6 cellular contexts compared by ENCODE assay signal in the genomic region with DNA sequence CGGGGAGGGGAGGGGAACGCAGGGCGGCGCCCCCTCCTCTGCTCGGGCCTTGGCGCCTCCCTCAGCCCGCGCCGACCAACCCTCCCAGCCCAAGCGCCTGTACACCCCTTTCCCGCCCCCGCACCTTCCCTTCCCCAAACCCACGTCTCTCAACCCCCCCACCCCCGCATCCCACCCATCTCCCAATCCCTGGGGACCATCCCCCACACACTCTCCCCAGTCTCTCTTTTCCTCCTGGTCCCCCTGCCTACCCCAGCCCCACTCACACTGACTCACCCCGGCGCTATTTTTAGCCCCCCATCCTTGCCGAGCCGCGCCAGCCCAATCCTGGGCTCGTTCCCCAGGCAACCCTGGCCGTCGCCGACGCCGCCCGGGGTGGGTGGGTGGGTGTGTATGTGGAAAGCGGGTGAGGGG. TPM values are rescaled to one million over a fixed set of nuclear protein-coding genes. Genes with fewer than 3 reads are reported as not detected.
A peak's percentile ranks its signal among the peaks of the same experiment; 100 is the strongest.
DNase-seq lines count a peak whose midpoint lies in the region; ATAC-seq and TF ChIP-seq lines count a peak whose summit lies in the region.

No MANE protein-coding gene starts in this region.

- peaks cover 42% of the 10 kb centered on the region for H3K4me1 ChIP-seq in BE2C

- DNase-seq in BE2C = no peak
- peak; percentile 91 for DNase-seq in NCI-H2227 treated with DMSO at 0.1 percent for 48 hours (lab: John Stamatoyannopoulos, UW)
- no peak for DNase-seq in Right ventricle myocardium inferior (ENCODE audit: missing footprints)
- no peak for DNase-seq in stimulated activated naive CD8-positive, alpha-beta T cell treated with anti-CD3 and anti-CD28 coated beads, Interleukin-15, amount 100 ng/mL, for 72 hours
- no peak for DNase-seq in GM10266 (ENCODE audit: extremely low spot score)
- DNase-seq in activated T-cell treated with anti-CD3 and anti-CD28 coated beads, Interleukin-2, amount 50 U/mL, for 72 hours = no peak

- intact Hi-C loops in Right ventricle myocardium inferior (cut with DNase I) = loop anchor here (1.0 kb wide), 2 partner anchors 25 to 34 kb away; partner anchors contain the start of gene ERF

- peak; percentile 12 for ATAC-seq in Right ventricle myocardium inferior
- ATAC-seq in stimulated activated naive CD8-positive, alpha-beta T cell treated with anti-CD3 and anti-CD28 coated beads, Interleukin-15, amount 100 ng/mL, for 72 hours = no peak
- ATAC-seq in activated T-cell treated with anti-CD3 and anti-CD28 coated beads, Interleukin-2, amount 50 U/mL, for 72 hours (replicated peaks in 1 of 2) = no peak

- H3K4me3 Mint-ChIP-seq in stimulated activated naive CD8-positive, alpha-beta T cell treated with anti-CD3 and anti-CD28 coated beads, Interleukin-15, amount 100 ng/mL, for 72 hours = peak overlapping the region; percentile 74
- H3K4me3 Mint-ChIP-seq in activated T-cell treated with anti-CD3 and anti-CD28 coated beads, Interleukin-2, amount 50 U/mL, for 72 hours = peak overlapping the region in 1 of 2 donors; percentile 75

- peaks cover 0 to 10% of the 10 kb centered on the region in 2 donors for H3K36me3 Mint-ChIP-seq in activated T-cell treated with anti-CD3 and anti-CD28 coated beads, Interleukin-2, amount 50 U/mL, for 72 hours (ENCODE audit: insufficient read depth in 2 of 2)

- H3K36me3 ChIP-seq in BE2C = peaks cover 7% of the 10 kb centered on the region; the same call in 1 of the 2 replicates

- H3K9me3 ChIP-seq in BE2C = no peaks in the 10 kb centered on the region

- no peaks in the 10 kb centered on the region for H3K9me3 Mint-ChIP-seq in stimulated activated naive CD8-positive, alpha-beta T cell treated with anti-CD3 and anti-CD28 coated beads, Interleukin-15, amount 100 ng/mL, for 72 hours
- no peaks in the 10 kb centered on the region for H3K9me3 Mint-ChIP-seq in activated T-cell treated with anti-CD3 and anti-CD28 coated beads, Interleukin-2, amount 50 U/mL, for 72 hours

- peak overlapping the region; percentile 79 for H3K4me3 ChIP-seq in BE2C (ENCODE audit: low read depth, low read length)

- peaks cover 55% of the 10 kb centered on the region for H3K4me1 Mint-ChIP-seq in stimulated activated naive CD8-positive, alpha-beta T cell treated with anti-CD3 and anti-CD28 coated beads, Interleukin-15, amount 100 ng/mL, for 72 hours
- peaks cover 49% of the 10 kb centered on the region for H3K4me1 Mint-ChIP-seq in activated T-cell treated with anti-CD3 and anti-CD28 coated beads, Interleukin-2, amount 50 U/mL, for 72 hours (ENCODE audit: low read depth)

- peak overlapping the region in 1 of 2 donors; percentile 23 for H3K27ac Mint-ChIP-seq in stimulated activated naive CD8-positive, alpha-beta T cell treated with anti-CD3 and anti-CD28 coated beads, Interleukin-15, amount 100 ng/mL, for 72 hours
- H3K27ac Mint-ChIP-seq in activated T-cell treated with anti-CD3 and anti-CD28 coated beads, Interleukin-2, amount 50 U/mL, for 72 hours = no peak overlapping the region

- no peaks in the 10 kb centered on the region for H3K27me3 ChIP-seq in BE2C

- TF ChIP-seq CTCF in BE2C (IDR thresholded peaks at IDR 0.05; ENCODE audit: low read depth, low read length) (no peak), GM10266 (IDR thresholded peaks at IDR 0.05; ENCODE audit: control insufficient read depth, insufficient read depth, low read depth, missing control alignments) (no peak)

- no peaks in the 10 kb centered on the region for H3K27me3 Mint-ChIP-seq in stimulated activated naive CD8-positive, alpha-beta T cell treated with anti-CD3 and anti-CD28 coated beads, Interleukin-15, amount 100 ng/mL, for 72 hours
- no peaks in the 10 kb centered on the region for H3K27me3 Mint-ChIP-seq in activated T-cell treated with anti-CD3 and anti-CD28 coated beads, Interleukin-2, amount 50 U/mL, for 72 hours (ENCODE audit: low read depth)

RNA-seq across cellular contexts. Expression of gene CIC, which starts 11.7 kb away (rescaled TPM):
- polyA plus RNA-seq in BE2C (2012; ENCODE audit: insufficient read depth, insufficient read length, low read depth) = 101 TPM
- 34.6 TPM for total RNA-seq in Right ventricle myocardium inferior
- total RNA-seq in activated T-cell treated with anti-CD3 and anti-CD28 coated beads, Interleukin-2, amount 50 U/mL, for 72 hours = 10 to 100 TPM; 90.1 to 95.0 TPM

RNA-seq across cellular contexts. Expression of gene PRR19, which starts 21.2 kb away (rescaled TPM):
- 3.1 TPM for polyA plus RNA-seq in BE2C (2012; ENCODE audit: insufficient read depth, insufficient read length, low read depth)
- total RNA-seq in Right ventricle myocardium inferior = 0.51 TPM
- total RNA-seq in activated T-cell treated with anti-CD3 and anti-CD28 coated beads, Interleukin-2, amount 50 U/mL, for 72 hours = under 1 TPM; 0.29 to 0.86 TPM

RNA-seq across cellular contexts. Expression of gene PAFAH1B3, which starts 21.7 kb away (rescaled TPM):
- polyA plus RNA-seq in BE2C (2012; ENCODE audit: insufficient read depth, insufficient read length, low read depth) = 171 TPM
- total RNA-seq in Right ventricle myocardium inferior = 3.7 TPM
- 10 to 100 TPM; 36.7 to 37.6 TPM for total RNA-seq in activated T-cell treated with anti-CD3 and anti-CD28 coated beads, Interleukin-2, amount 50 U/mL, for 72 hours

RNA-seq across cellular contexts. Expression of gene ERF, which starts 25.8 kb away (rescaled TPM):
- polyA plus RNA-seq in BE2C (2012; ENCODE audit: insufficient read depth, insufficient read length, low read depth) = 162 TPM
- total RNA-seq in Right ventricle myocardium inferior = 44.4 TPM
- total RNA-seq in activated T-cell treated with anti-CD3 and anti-CD28 coated beads, Interleukin-2, amount 50 U/mL, for 72 hours = 10 to 100 TPM; 65.7 to 75.6 TPM

RNA-seq across cellular contexts. Expression of gene TMEM145, which starts 32.3 kb away (rescaled TPM):
- 184 TPM for polyA plus RNA-seq in BE2C (2012; ENCODE audit: insufficient read depth, insufficient read length, low read depth)
- total RNA-seq in Right ventricle myocardium inferior = 0.16 TPM
- total RNA-seq in activated T-cell treated with anti-CD3 and anti-CD28 coated beads, Interleukin-2, amount 50 U/mL, for 72 hours = 1 to 10 TPM in 1 of 2 donors, under 1 TPM in 1; 0.67 to 1.6 TPM
